22 cellular contexts compared by ENCODE assay signal in genomic region chr5:169408166-169408565, GRCh38.
"Had no signal": no experiment of that assay in that cellular context is flagged by ENCODE, and none has a peak within 500 bp of the region (broad histone marks: within the 10 kb centered on the region; RNA-seq: fewer than 3 reads in every experiment).

No MANE protein-coding gene starts in this region.

- ATAC-seq: gastroesophageal sphincter, left cardiac atrium, left ventricle myocardium superior, psoas muscle, sciatic nerve had no signal

- H3K4me3 ChIP-seq: coronary artery, esophagus muscularis mucosa, gastroesophageal sphincter, lung, psoas muscle, stomach, thoracic aorta, transverse colon had no signal

- H3K4me1 ChIP-seq: esophagus muscularis mucosa, gastroesophageal sphincter, parathyroid adenoma, psoas muscle, transverse colon had no signal

- DNase-seq: effector CD8-positive, alpha-beta T cell; glutamatergic neuron; immature natural killer cell; left cardiac atrium; left ventricle myocardium superior; mesendoderm; naive B cell; occipital lobe; psoas muscle; stimulated activated CD4-positive, alpha-beta T cell treated with anti-CD3 and anti-CD28 coated beads, Interleukin-2, amount 100 ng/mL, for 24 hours; stimulated activated CD4-positive, alpha-beta T cell treated with anti-CD3 and anti-CD28 coated beads, Interleukin-4, amount 100 ng/mL, for 4 hours; stimulated activated naive CD4-positive, alpha-beta T cell; stomach; substantia nigra; transverse colon had no signal

- H3K9ac ChIP-seq: parathyroid adenoma had no signal

- H2AFZ ChIP-seq: parathyroid adenoma had no signal

- H3K36me3 ChIP-seq: esophagus muscularis mucosa, gastroesophageal sphincter, stomach, thoracic aorta, transverse colon had no signal

- H3K27me3 ChIP-seq: esophagus muscularis mucosa, gastroesophageal sphincter, stomach, transverse colon had no signal

- H3K9me3 ChIP-seq: esophagus muscularis mucosa, gastroesophageal sphincter, psoas muscle, stomach, thoracic aorta, transverse colon had no signal

- H3K27ac ChIP-seq: coronary artery, esophagus muscularis mucosa, gastroesophageal sphincter, parathyroid adenoma, psoas muscle, stomach, thoracic aorta, transverse colon had no signal

- H3K79me2 ChIP-seq: parathyroid adenoma had no signal
